Comparison of ENCODE assay signal across 1 cellular context in genomic region chr3:32493437-32494414, GRCh38.
TF ChIP-seq lines count a peak whose summit lies in the region.

No MANE protein-coding gene starts in this region.

TF ChIP-seq in GM12878, 131 proteins besides CTCF, POLR2A, EP300 and RAD21 (continued from another document and continues in another):
- TF ChIP-seq, protein P1, sequence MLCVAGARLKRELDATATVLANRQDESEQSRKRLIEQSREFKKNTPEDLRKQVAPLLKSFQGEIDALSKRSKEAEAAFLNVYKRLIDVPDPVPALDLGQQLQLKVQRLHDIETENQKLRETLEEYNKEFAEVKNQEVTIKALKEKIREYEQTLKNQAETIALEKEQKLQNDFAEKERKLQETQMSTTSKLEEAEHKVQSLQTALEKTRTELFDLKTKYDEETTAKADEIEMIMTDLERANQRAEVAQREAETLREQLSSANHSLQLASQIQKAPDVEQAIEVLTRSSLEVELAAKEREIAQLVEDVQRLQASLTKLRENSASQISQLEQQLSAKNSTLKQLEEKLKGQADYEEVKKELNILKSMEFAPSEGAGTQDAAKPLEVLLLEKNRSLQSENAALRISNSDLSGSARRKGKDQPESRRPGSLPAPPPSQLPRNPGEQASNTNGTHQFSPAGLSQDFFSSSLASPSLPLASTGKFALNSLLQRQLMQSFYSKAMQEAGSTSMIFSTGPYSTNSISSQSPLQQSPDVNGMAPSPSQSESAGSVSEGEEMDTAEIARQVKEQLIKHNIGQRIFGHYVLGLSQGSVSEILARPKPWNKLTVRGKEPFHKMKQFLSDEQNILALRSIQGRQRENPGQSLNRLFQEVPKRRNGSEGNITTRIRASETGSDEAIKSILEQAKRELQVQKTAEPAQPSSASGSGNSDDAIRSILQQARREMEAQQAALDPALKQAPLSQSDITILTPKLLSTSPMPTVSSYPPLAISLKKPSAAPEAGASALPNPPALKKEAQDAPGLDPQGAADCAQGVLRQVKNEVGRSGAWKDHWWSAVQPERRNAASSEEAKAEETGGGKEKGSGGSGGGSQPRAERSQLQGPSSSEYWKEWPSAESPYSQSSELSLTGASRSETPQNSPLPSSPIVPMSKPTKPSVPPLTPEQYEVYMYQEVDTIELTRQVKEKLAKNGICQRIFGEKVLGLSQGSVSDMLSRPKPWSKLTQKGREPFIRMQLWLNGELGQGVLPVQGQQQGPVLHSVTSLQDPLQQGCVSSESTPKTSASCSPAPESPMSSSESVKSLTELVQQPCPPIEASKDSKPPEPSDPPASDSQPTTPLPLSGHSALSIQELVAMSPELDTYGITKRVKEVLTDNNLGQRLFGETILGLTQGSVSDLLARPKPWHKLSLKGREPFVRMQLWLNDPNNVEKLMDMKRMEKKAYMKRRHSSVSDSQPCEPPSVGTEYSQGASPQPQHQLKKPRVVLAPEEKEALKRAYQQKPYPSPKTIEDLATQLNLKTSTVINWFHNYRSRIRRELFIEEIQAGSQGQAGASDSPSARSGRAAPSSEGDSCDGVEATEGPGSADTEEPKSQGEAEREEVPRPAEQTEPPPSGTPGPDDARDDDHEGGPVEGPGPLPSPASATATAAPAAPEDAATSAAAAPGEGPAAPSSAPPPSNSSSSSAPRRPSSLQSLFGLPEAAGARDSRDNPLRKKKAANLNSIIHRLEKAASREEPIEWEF (IDR thresholded peaks at IDR 0.05; ENCODE audit: insufficient replicate concordance, low read depth, low read length), result no peak
- TF ChIP-seq ASH2L (IDR thresholded peaks at IDR 0.05; ENCODE audit: borderline replicate concordance, low read depth) (no peak), CHD4 (IDR thresholded peaks at IDR 0.05) (no peak), SMAD5 (IDR thresholded peaks at IDR 0.05; ENCODE audit: low read depth) (no peak), SIX5 (IDR thresholded peaks at IDR 0.05; ENCODE audit: low read depth, low read length, severe bottlenecking) (no peak), CHD1 (IDR thresholded peaks at IDR 0.05; ENCODE audit: low read depth, low read length) (no peak), ESRRA (IDR thresholded peaks at IDR 0.05; ENCODE audit: low read length) (no peak), ZBTB40 (IDR thresholded peaks at IDR 0.05; ENCODE audit: borderline replicate concordance) (no peak), IRF5 (IDR thresholded peaks at IDR 0.05; ENCODE audit: borderline replicate concordance) (no peak), PAX8 (IDR thresholded peaks at IDR 0.05) (peak; percentile 67; the same call in 1 of the 2 replicates), USF2 (IDR thresholded peaks at IDR 0.05; ENCODE audit: borderline replicate concordance, low read depth, low read length) (no peak), EZH2 (IDR thresholded peaks at IDR 0.05; ENCODE audit: borderline replicate concordance, control insufficient read depth, low read depth, low read length) (no peak), PRDM15 (CRISPR knock-in tag; IDR thresholded peaks at IDR 0.05) (no peak), SREBF2 (IDR thresholded peaks at IDR 0.05; ENCODE audit: low read length) (no peak), GABPA (IDR thresholded peaks at IDR 0.05; ENCODE audit: low read depth) (no peak), SRF (IDR thresholded peaks at IDR 0.05; ENCODE audit: low read depth in 2 of 2, low read length in 2 of 2) (no peak), NBN (IDR thresholded peaks at IDR 0.05) (no peak), TARDBP (IDR thresholded peaks at IDR 0.05; ENCODE audit: borderline replicate concordance) (no peak), ZNF274 (IDR thresholded peaks at IDR 0.05; ENCODE audit: insufficient read depth, insufficient read length) (no peak), IKZF2 (IDR thresholded peaks at IDR 0.05) (peak; percentile 81 to 86), RCOR1 (conservative IDR thresholded peaks at IDR 0.05; ENCODE audit: low read depth, low read length) (no peak; the same call in 1 of the 2 replicates), ZNF687 (IDR thresholded peaks at IDR 0.05) (no peak), SMARCA5 (IDR thresholded peaks at IDR 0.05) (no peak), HDAC2 (IDR thresholded peaks at IDR 0.05) (no peak), MTA2 (IDR thresholded peaks at IDR 0.05; ENCODE audit: low read depth) (peak; percentile 70), YY1 (IDR thresholded peaks at IDR 0.05; ENCODE audit: low read depth, low read length) (no peak)
- TF ChIP-seq, protein P2, sequence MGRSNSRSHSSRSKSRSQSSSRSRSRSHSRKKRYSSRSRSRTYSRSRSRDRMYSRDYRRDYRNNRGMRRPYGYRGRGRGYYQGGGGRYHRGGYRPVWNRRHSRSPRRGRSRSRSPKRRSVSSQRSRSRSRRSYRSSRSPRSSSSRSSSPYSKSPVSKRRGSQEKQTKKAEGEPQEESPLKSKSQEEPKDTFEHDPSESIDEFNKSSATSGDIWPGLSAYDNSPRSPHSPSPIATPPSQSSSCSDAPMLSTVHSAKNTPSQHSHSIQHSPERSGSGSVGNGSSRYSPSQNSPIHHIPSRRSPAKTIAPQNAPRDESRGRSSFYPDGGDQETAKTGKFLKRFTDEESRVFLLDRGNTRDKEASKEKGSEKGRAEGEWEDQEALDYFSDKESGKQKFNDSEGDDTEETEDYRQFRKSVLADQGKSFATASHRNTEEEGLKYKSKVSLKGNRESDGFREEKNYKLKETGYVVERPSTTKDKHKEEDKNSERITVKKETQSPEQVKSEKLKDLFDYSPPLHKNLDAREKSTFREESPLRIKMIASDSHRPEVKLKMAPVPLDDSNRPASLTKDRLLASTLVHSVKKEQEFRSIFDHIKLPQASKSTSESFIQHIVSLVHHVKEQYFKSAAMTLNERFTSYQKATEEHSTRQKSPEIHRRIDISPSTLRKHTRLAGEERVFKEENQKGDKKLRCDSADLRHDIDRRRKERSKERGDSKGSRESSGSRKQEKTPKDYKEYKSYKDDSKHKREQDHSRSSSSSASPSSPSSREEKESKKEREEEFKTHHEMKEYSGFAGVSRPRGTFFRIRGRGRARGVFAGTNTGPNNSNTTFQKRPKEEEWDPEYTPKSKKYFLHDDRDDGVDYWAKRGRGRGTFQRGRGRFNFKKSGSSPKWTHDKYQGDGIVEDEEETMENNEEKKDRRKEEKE (IDR thresholded peaks at IDR 0.05), result no peak
- TF ChIP-seq, protein P3, sequence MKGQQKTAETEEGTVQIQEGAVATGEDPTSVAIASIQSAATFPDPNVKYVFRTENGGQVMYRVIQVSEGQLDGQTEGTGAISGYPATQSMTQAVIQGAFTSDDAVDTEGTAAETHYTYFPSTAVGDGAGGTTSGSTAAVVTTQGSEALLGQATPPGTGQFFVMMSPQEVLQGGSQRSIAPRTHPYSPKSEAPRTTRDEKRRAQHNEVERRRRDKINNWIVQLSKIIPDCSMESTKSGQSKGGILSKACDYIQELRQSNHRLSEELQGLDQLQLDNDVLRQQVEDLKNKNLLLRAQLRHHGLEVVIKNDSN (IDR thresholded peaks at IDR 0.05; ENCODE audit: borderline replicate concordance, extremely low read length, insufficient read depth, low read depth, low read length), result no peak
- TF ChIP-seq, protein P4, sequence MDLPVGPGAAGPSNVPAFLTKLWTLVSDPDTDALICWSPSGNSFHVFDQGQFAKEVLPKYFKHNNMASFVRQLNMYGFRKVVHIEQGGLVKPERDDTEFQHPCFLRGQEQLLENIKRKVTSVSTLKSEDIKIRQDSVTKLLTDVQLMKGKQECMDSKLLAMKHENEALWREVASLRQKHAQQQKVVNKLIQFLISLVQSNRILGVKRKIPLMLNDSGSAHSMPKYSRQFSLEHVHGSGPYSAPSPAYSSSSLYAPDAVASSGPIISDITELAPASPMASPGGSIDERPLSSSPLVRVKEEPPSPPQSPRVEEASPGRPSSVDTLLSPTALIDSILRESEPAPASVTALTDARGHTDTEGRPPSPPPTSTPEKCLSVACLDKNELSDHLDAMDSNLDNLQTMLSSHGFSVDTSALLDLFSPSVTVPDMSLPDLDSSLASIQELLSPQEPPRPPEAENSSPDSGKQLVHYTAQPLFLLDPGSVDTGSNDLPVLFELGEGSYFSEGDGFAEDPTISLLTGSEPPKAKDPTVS (IDR thresholded peaks at IDR 0.05; ENCODE audit: low read depth, low read length), result no peak
